In genomic region chr1:65147424-65148177, GRCh38 we compare ENCODE assay signal across 9 cellular contexts. TPM values are rescaled to one million over a fixed set of nuclear protein-coding genes. Genes with fewer than 3 reads are reported as not detected.
A peak's percentile ranks its signal among the peaks of the same experiment; 100 is the strongest.
DNase-seq lines count a peak whose midpoint lies in the region; ATAC-seq, FAIRE-seq and TF ChIP-seq lines count a peak whose summit lies in the region.
"Had no signal": no experiment of that assay in that cellular context is flagged by ENCODE, and none has a peak within 500 bp of the region (broad histone marks: within the 10 kb centered on the region; RNA-seq: fewer than 3 reads in every experiment).

No MANE protein-coding gene starts in this region.

- RAD21 ChIA-PET in HCT116 (lab: Charles Lee; ENCODE audit: low non-redundant PET in 1 of 2, low total read pairs in 2 of 2, uncharacterized antibody in 2 of 2, unreplicated experiment in 2 of 2), result no interaction called here

- TF ChIP-seq POLR2A in HCT116 (IDR thresholded peaks at IDR 0.05; ENCODE audit: borderline replicate concordance, extremely low read depth, insufficient read depth, insufficient read length) (no peak), endothelial cell of umbilical vein (IDR thresholded peaks at IDR 0.05; ENCODE audit: low read depth, low read length) (no peak), stomach (IDR thresholded peaks at IDR 0.05) (no peak)

- H3K9me3 Mint-ChIP-seq in activated CD4-positive, alpha-beta T cell treated with anti-CD3 and anti-CD28 coated beads, Interleukin-2, amount 10 ng/mL, durations not matched to agents 24 days and 14 days, result no peaks in the 10 kb centered on the region

- TF ChIP-seq CTCF in HCT116 (IDR thresholded peaks at IDR 0.05 in 2 of 3, conservative IDR thresholded peaks at IDR 0.05 in 1 of 3; ENCODE audit: borderline replicate concordance in 1 of 3, insufficient read depth in 1 of 3, low read depth in 2 of 3, low read length in 2 of 3) (no peak), Loucy (conservative IDR thresholded peaks at IDR 0.05; ENCODE audit: low read length) (no peak), endothelial cell of umbilical vein (IDR thresholded peaks at IDR 0.05; ENCODE audit: extremely low read depth in 1 of 2, insufficient read depth in 1 of 2, low read depth in 1 of 2, low read length in 2 of 2) (no peak), stomach (IDR thresholded peaks at IDR 0.05) (no peak)

- POLR2A ChIA-PET in HCT116 (lab: Charles Lee), result no interaction called here
- POLR2A ChIA-PET in endothelial cell of umbilical vein (lab: Charles Lee), result no interaction called here

- peaks cover 24% of the 10 kb centered on the region for H3K36me3 Mint-ChIP-seq in activated CD4-positive, alpha-beta T cell treated with anti-CD3 and anti-CD28 coated beads, Interleukin-2, amount 10 ng/mL, durations not matched to agents 24 days and 14 days (ENCODE audit: low read depth)

- H4K20me1 ChIP-seq in HCT116 (ENCODE audit: insufficient read depth) (no peaks in the 10 kb centered on the region), Loucy (ENCODE audit: insufficient read depth, low read length, poor library complexity, severe bottlenecking) (peaks cover 24% of the 10 kb centered on the region), endothelial cell of umbilical vein (replicated peaks; ENCODE audit: control insufficient read depth, extremely low read depth, insufficient read depth, low read length) (no peaks in the 10 kb centered on the region)

- intact Hi-C loops in HCT116 (cut with micrococcal nuclease) (loop anchor here (10.0 kb wide), 1 partner anchor 83 kb away; no protein-coding TSS in a partner anchor), endothelial cell of umbilical vein (cut with micrococcal nuclease) (loop anchor here (2.0 to 5.0 kb wide), 3 partner anchors 61 to 275 kb away; partner anchors contain the start of genes LEPR and LEPROT), stomach (cut with DNase I; ENCODE audit: low total_unique reads) (no loop called here)
- intact Hi-C loops in activated CD4-positive, alpha-beta T cell treated with anti-CD3 and anti-CD28 coated beads, Interleukin-2, amount 10 ng/mL, durations not matched to agents 24 days and 14 days (cut with micrococcal nuclease), result loop anchor here (1.0 to 10.0 kb wide), 6 partner anchors 66 to 271 kb away; partner anchors contain the start of gene JAK1

- 0 to 1% (median 1%) methylated on average over 38 to 88 of the region's 88 CpGs for WGBS in stomach, 5 donors

- peaks cover 13% of the 10 kb centered on the region for H3K27me3 Mint-ChIP-seq in activated CD4-positive, alpha-beta T cell treated with anti-CD3 and anti-CD28 coated beads, Interleukin-2, amount 10 ng/mL, durations not matched to agents 24 days and 14 days

- H3K27ac ChIP-seq in HCT116 (ENCODE audit: low read depth, low read length) (peak overlapping the region; percentile 68), endothelial cell of umbilical vein (ENCODE audit: insufficient read depth, low read depth, low read length) (no peak overlapping the region), stomach (peak overlapping the region; percentile 82 to 93 (median 89))

- H3K4me2 ChIP-seq in HCT116 (ENCODE audit: low read length), result peak overlapping the region; percentile 96
- peak overlapping the region; percentile 83 for H3K4me2 ChIP-seq in Loucy (ENCODE audit: low read depth, low read length, poor library complexity, severe bottlenecking)
- peak overlapping the region; percentile 59 for H3K4me2 ChIP-seq in endothelial cell of umbilical vein (ENCODE audit: insufficient read depth, low read length)

- H3K4me1 Mint-ChIP-seq in activated CD4-positive, alpha-beta T cell treated with anti-CD3 and anti-CD28 coated beads, Interleukin-2, amount 10 ng/mL, durations not matched to agents 24 days and 14 days, result peaks cover 34% of the 10 kb centered on the region

- dilution Hi-C loops in endothelial cell of umbilical vein (cut with MboI; ENCODE audit: extremely low pct_ligation_motif_present, low sequenced_read_pairs), result no loop called here

- peak overlapping the region; percentile 96 for H3K27ac Mint-ChIP-seq in activated CD4-positive, alpha-beta T cell treated with anti-CD3 and anti-CD28 coated beads, Interleukin-2, amount 10 ng/mL, durations not matched to agents 24 days and 14 days

- FAIRE-seq in endothelial cell of umbilical vein (lab: Jason Lieb, UNC), result no peak
- FAIRE-seq: G401.6 had no signal

- peak overlapping the region; percentile 82 for H3K9ac ChIP-seq in HCT116 (ENCODE audit: low read length)
- H3K9ac ChIP-seq in Loucy (ENCODE audit: low read depth, low read length, poor library complexity, severe bottlenecking), result peak overlapping the region; percentile 80
- H3K9ac ChIP-seq in endothelial cell of umbilical vein (replicated peaks; ENCODE audit: extremely low read depth, insufficient read depth, low read length), result peak overlapping the region; percentile 43

- BruUV-seq in HCT116 (replicated peaks; lab: Mats Ljungman, UMichigan) (no TSS peak), endothelial cell of umbilical vein (replicated peaks; lab: Mats Ljungman, UMichigan) (no TSS peak)

- TF ChIP-seq RAD21 in HCT116 (IDR thresholded peaks at IDR 0.05; ENCODE audit: low read depth), result no peak

- H3K36me3 ChIP-seq in HCT116 (ENCODE audit: control insufficient read depth in 1 of 2, insufficient read depth in 2 of 2, low read length in 2 of 2), result 0 out of 4 replicates have a peak, but pooled peaks cover 0 to 2% of the 10 kb centered on the region in 2 experiments
- H3K36me3 ChIP-seq in Loucy (ENCODE audit: insufficient read depth, low read length), result no peaks in the 10 kb centered on the region
- no peaks in the 10 kb centered on the region for H3K36me3 ChIP-seq in endothelial cell of umbilical vein (ENCODE audit: control insufficient read depth in 2 of 2, extremely low read depth in 1 of 2, insufficient read depth in 2 of 2, low read length in 2 of 2)
- H3K36me3 ChIP-seq in stomach, result no peaks in the 10 kb centered on the region

- no peaks in the 10 kb centered on the region for H3K9me1 ChIP-seq in endothelial cell of umbilical vein (replicated peaks; ENCODE audit: control insufficient read depth, extremely low read depth, insufficient read depth, low read length)

- no peaks in the 10 kb centered on the region for H3F3A ChIP-seq in Loucy (ENCODE audit: low read depth)

- H2AFZ ChIP-seq in HCT116 (ENCODE audit: low read depth, low read length, poor library complexity, severe bottlenecking) (peak overlapping the region; percentile 74), Loucy (ENCODE audit: low read length) (peak overlapping the region; percentile 70), endothelial cell of umbilical vein (ENCODE audit: low read depth, low read length) (peak overlapping the region; percentile 93)

- no peak for TF ChIP-seq EP300 in stomach (IDR thresholded peaks at IDR 0.05)

- H3K79me2 ChIP-seq in HCT116 (ENCODE audit: insufficient read depth, low read length), result peaks cover 36% of the 10 kb centered on the region
- H3K79me2 ChIP-seq in Loucy (ENCODE audit: insufficient read depth, low read length), result peaks cover 45% of the 10 kb centered on the region
- no peaks in the 10 kb centered on the region for H3K79me2 ChIP-seq in endothelial cell of umbilical vein (ENCODE audit: control insufficient read depth, insufficient read depth, low read length)

- peak; percentile 61 for ATAC-seq in HCT116

- CTCF ChIA-PET in HCT116 (lab: Charles Lee) (no interaction called here), endothelial cell of umbilical vein (lab: Charles Lee) (interaction anchor here (3.4 kb wide), 1 partner anchor 540 kb away, joined by 13 read pairs; no protein-coding TSS in a partner anchor)

- DNase-seq in NCI-H1436 (lab: John Stamatoyannopoulos, UW) (peak; percentile 24), NCI-H1436 treated with DMSO at 0.1 percent for 48 hours (lab: John Stamatoyannopoulos, UW) (no peak), HCT116 (ENCODE audit: low read depth, low spot score) (no peak), endothelial cell of umbilical vein (ENCODE audit: low read depth, low spot score) (peak; percentile 11), stomach (peak; percentile 71)
- peak; percentile 89 for DNase-seq in activated CD4-positive, alpha-beta T cell treated with anti-CD3 and anti-CD28 coated beads, Interleukin-2, amount 10 ng/mL, durations not matched to agents 24 days and 14 days

- H3K9me3 ChIP-seq in HCT116 (ENCODE audit: control insufficient read depth in 1 of 2, insufficient read depth in 1 of 2, low read depth in 1 of 2, low read length in 2 of 2), result no peaks in the 10 kb centered on the region
- no peaks in the 10 kb centered on the region for H3K9me3 ChIP-seq in Loucy (ENCODE audit: insufficient read depth, low read depth, low read length)
- H3K9me3 ChIP-seq in endothelial cell of umbilical vein (replicated peaks; ENCODE audit: control insufficient read depth, insufficient read depth, low read length), result no peaks in the 10 kb centered on the region
- H3K9me3 ChIP-seq in mononuclear cell (ENCODE audit: low read depth, low read length), result no peaks in the 10 kb centered on the region
- H3K9me3 ChIP-seq in stomach, result no peaks in the 10 kb centered on the region

- H3K27me3 ChIP-seq in HCT116 (ENCODE audit: insufficient read depth, low read length) (no peaks in the 10 kb centered on the region), Loucy (ENCODE audit: insufficient read depth, low read length, poor library complexity, severe bottlenecking) (no peaks in the 10 kb centered on the region), endothelial cell of umbilical vein (ENCODE audit: control insufficient read depth in 2 of 2, insufficient read depth in 2 of 2, low read length in 2 of 2) (peaks cover 0 to 13% of the 10 kb centered on the region in 2 experiments), mononuclear cell (ENCODE audit: insufficient read depth, low read length) (peaks cover 29% of the 10 kb centered on the region), stomach (peaks cover 0 to 32% (median 0%) of the 10 kb centered on the region in 3 donors)

- H3K4me3 Mint-ChIP-seq in activated CD4-positive, alpha-beta T cell treated with anti-CD3 and anti-CD28 coated beads, Interleukin-2, amount 10 ng/mL, durations not matched to agents 24 days and 14 days, result peak overlapping the region; percentile 93

- H3K4me3 ChIP-seq in HCT116 (replicated peaks in 1 of 2; ENCODE audit: low read depth in 1 of 2, low read length in 2 of 2) (peak overlapping the region; percentile 70 to 87), Loucy (ENCODE audit: low read length, poor library complexity, severe bottlenecking) (peak overlapping the region; percentile 85), endothelial cell of umbilical vein (replicated peaks in 1 of 3; ENCODE audit: insufficient read depth in 1 of 3, low read depth in 1 of 3, low read length in 3 of 3) (peak overlapping the region; percentile 40 to 55 (median 50)), mononuclear cell (ENCODE audit: low read length) (peak overlapping the region; percentile 46), stomach (peak overlapping the region; percentile 71 to 88 (median 84))

- H3K9me2 ChIP-seq in HCT116 (ENCODE audit: insufficient read depth), result no peaks in the 10 kb centered on the region
- H3K9me2 ChIP-seq in Loucy (replicated peaks; ENCODE audit: low read depth, low read length), result no peaks in the 10 kb centered on the region

- H3K4me1 ChIP-seq in HCT116 (ENCODE audit: control insufficient read depth in 1 of 2, insufficient read depth in 2 of 2, low read length in 2 of 2), result peaks cover 9 to 31% of the 10 kb centered on the region in 2 experiments
- peaks cover 38% of the 10 kb centered on the region for H3K4me1 ChIP-seq in Loucy (ENCODE audit: insufficient read depth, low read length, poor library complexity, severe bottlenecking)
- no peaks in the 10 kb centered on the region for H3K4me1 ChIP-seq in endothelial cell of umbilical vein (ENCODE audit: control insufficient read depth, extremely low read depth, insufficient read depth, low read length)
- H3K4me1 ChIP-seq in mononuclear cell (ENCODE audit: insufficient read depth, low read length), result peaks cover 18% of the 10 kb centered on the region
- H3K4me1 ChIP-seq in stomach, result peaks cover 7 to 54% (median 40%) of the 10 kb centered on the region in 4 donors

RNA-seq across cellular contexts. Expression of gene AK4, which starts 0.4 kb away (rescaled TPM):
- total RNA-seq in HCT116 (2021; ENCODE audit: unreplicated experiment) (51.5 TPM), endothelial cell of umbilical vein (5.6 and 7.0 TPM in 2 replicates), mononuclear cell (2.9 TPM), stomach (100 to 1,000 TPM in 2 of 5 donors, 10 to 100 TPM in 3; 26.8 to 108 (median 74.7) TPM)
- polyA plus RNA-seq in HCT116 (2012), result 42.9 and 53.4 TPM in 2 replicates
- 135 and 138 TPM in 2 replicates for total RNA-seq in activated CD4-positive, alpha-beta T cell treated with anti-CD3 and anti-CD28 coated beads, Interleukin-2, amount 10 ng/mL, durations not matched to agents 24 days and 14 days
- polyA plus RNA-seq in endothelial cell of umbilical vein (1.8 and 2.2 TPM in 2 replicates), stomach (10 to 100 TPM in 2 of 3 donors, 1 to 10 TPM in 1; 9.4 to 15.0 (median 11.1) TPM)
- polyA plus RNA-seq in endothelial cell of umbilical vein (2011; cell fraction: cytosol; rRNA removed), result 1.4 and 2.1 TPM in 2 replicates
- 1.1 and 1.2 TPM in 2 replicates for polyA plus RNA-seq in endothelial cell of umbilical vein (2011; cell fraction: nucleus; rRNA removed)
- 6.2 and 7.4 TPM in 2 replicates for polyA plus RNA-seq in endothelial cell of umbilical vein (2012)
- polyA minus RNA-seq in endothelial cell of umbilical vein, result 2.5 and 6.5 TPM in 2 replicates
- 3.3 TPM for polyA minus RNA-seq in endothelial cell of umbilical vein (2011; cell fraction: cytosol; rRNA and poly(A)+ RNA removed)
- 2.6 and 3.8 TPM in 2 replicates for polyA minus RNA-seq in endothelial cell of umbilical vein (2011; cell fraction: nucleus; rRNA and poly(A)+ RNA removed)

Comparison
In these comparisons a context has a peak if more than half of its experiments do, and no peak if none do; other contexts are left out.
1. DNase-seq: peak in NCI-H1436 (single experiment), activated CD4-positive, alpha-beta T cell treated with anti-CD3 and anti-CD28 coated beads, Interleukin-2, amount 10 ng/mL, durations not matched to agents 24 days and 14 days (single experiment), endothelial cell of umbilical vein (single experiment) and stomach (single experiment); none in NCI-H1436 treated with DMSO at 0.1 percent for 48 hours (single experiment) and HCT116 (single experiment).
2. Peak in every context shown above with its lines, with median percentiles within 50 percentile points of each other: H2AFZ ChIP-seq, H3K4me2 ChIP-seq, H3K4me3 ChIP-seq and H3K9ac ChIP-seq.